ENCODE assay signal across 14 cellular contexts in the genomic region with DNA sequence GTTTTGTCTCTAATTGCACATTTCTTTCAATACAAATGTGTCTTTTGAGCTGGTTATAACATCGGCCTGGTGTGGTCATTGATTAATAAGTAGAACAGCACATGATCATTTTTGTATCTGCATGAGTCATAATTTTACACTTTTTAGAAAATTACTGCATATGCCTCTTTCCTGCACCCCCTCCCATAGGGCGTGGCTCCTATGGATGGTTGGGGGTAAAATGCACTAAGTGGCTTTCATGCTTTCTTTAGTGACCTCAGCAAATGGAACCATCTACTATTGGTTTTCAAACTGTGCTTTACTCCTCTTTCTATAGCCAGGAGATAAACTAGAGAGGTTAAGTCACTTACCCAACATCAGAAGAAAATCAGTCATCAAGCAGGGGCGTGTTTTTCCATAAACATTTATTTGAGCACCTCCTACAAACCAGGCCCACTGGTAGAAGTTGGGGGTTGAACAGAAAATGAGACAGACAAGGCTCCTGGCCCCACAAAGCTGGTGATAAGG. TPM values are rescaled to one million over a fixed set of nuclear protein-coding genes. Genes with fewer than 3 reads are reported as not detected.
DNase-seq lines count a peak whose midpoint lies in the region; ATAC-seq and TF ChIP-seq lines count a peak whose summit lies in the region.
"Had no signal": no experiment of that assay in that cellular context is flagged by ENCODE, and none has a peak within 500 bp of the region (broad histone marks: within the 10 kb centered on the region; RNA-seq: fewer than 3 reads in every experiment).

No MANE protein-coding gene starts in this region.

- H3K9me3 ChIP-seq in SJCRH30 (replicated peaks) = no peaks in the 10 kb centered on the region
- H3K9me3 ChIP-seq: esophagus squamous epithelium, left lung, SJSA1 had no signal

- H3K27me3 Mint-ChIP-seq in T-helper 1 cell treated with Interleukin-12 subunit alpha and Interleukin-12 subunit beta and Interleukin-4 antibody, amounts not matched to agents 30 μg/mL and 1 μg/mL, for 36 hours (ENCODE audit: low read depth) = no peaks in the 10 kb centered on the region
- no peaks in the 10 kb centered on the region for H3K27me3 Mint-ChIP-seq in central memory CD8-positive, alpha-beta T cell

- DNase-seq in GM12865 (ENCODE audit: low read depth) = peak; percentile 49
- DNase-seq in central memory CD8-positive, alpha-beta T cell (ENCODE audit: low spot score in 2 of 2) = no peak
- peak; percentile 36 for DNase-seq in stimulated activated CD4-positive, alpha-beta T cell treated with anti-CD3 and anti-CD28 coated beads, Interleukin-4, amount 100 ng/mL, for 1 hour
- DNase-seq in DMS153 treated with DMSO at 0.1 percent for 48 hours (lab: John Stamatoyannopoulos, UW; ENCODE audit: unreplicated experiment) = no peak
- DNase-seq in NCI-H1694 treated with DMSO at 0.1 percent for 48 hours (lab: John Stamatoyannopoulos, UW) = no peak
- DNase-seq in SJCRH30 = no peak
- DNase-seq in GM19238 (ENCODE audit: insufficient read length, low spot score) = no peak
- DNase-seq: activated gamma-delta T cell, EL, esophagus squamous epithelium, left lung, NCI-H345 had no signal

- no peak overlapping the region for H3K27ac ChIP-seq in SJCRH30
- H3K27ac ChIP-seq: SJSA1 had no signal

- H3K9me3 Mint-ChIP-seq in T-helper 1 cell treated with Interleukin-12 subunit alpha and Interleukin-12 subunit beta and Interleukin-4 antibody, amounts not matched to agents 30 μg/mL and 1 μg/mL, for 36 hours = no peaks in the 10 kb centered on the region
- H3K9me3 Mint-ChIP-seq in central memory CD8-positive, alpha-beta T cell = no peaks in the 10 kb centered on the region

- H3K27me3 ChIP-seq in SJCRH30 = no peaks in the 10 kb centered on the region
- H3K27me3 ChIP-seq: left lung, SJSA1 had no signal

- ATAC-seq in central memory CD8-positive, alpha-beta T cell (replicated peaks; ENCODE audit: extremely low read depth, poor library complexity, severe bottlenecking) = no peak
- ATAC-seq: left lung had no signal

- H3K4me3 ChIP-seq in GM12865 (ENCODE audit: low read depth, low read length) = peak overlapping the region; percentile 94
- no peak overlapping the region for H3K4me3 ChIP-seq in SJCRH30
- H3K4me3 ChIP-seq: left lung, SJSA1 had no signal

- peak overlapping the region; percentile 72 for H3K4me3 Mint-ChIP-seq in T-helper 1 cell treated with Interleukin-12 subunit alpha and Interleukin-12 subunit beta and Interleukin-4 antibody, amounts not matched to agents 30 μg/mL and 1 μg/mL, for 36 hours
- peak overlapping the region; percentile 76 for H3K4me3 Mint-ChIP-seq in central memory CD8-positive, alpha-beta T cell

- TF ChIP-seq CTCF in GM12865 (IDR thresholded peaks at IDR 0.05; ENCODE audit: insufficient read depth, low read depth, low read length, missing control alignments) = no peak

- H3K36me3 ChIP-seq in SJCRH30 = peaks cover 29% of the 10 kb centered on the region
- H3K36me3 ChIP-seq: esophagus squamous epithelium, left lung had no signal

- H3K4me1 Mint-ChIP-seq in T-helper 1 cell treated with Interleukin-12 subunit alpha and Interleukin-12 subunit beta and Interleukin-4 antibody, amounts not matched to agents 30 μg/mL and 1 μg/mL, for 36 hours (ENCODE audit: low read depth) = peaks cover 75% of the 10 kb centered on the region
- peaks cover 92% of the 10 kb centered on the region for H3K4me1 Mint-ChIP-seq in central memory CD8-positive, alpha-beta T cell

- H3K36me3 Mint-ChIP-seq in T-helper 1 cell treated with Interleukin-12 subunit alpha and Interleukin-12 subunit beta and Interleukin-4 antibody, amounts not matched to agents 30 μg/mL and 1 μg/mL, for 36 hours (ENCODE audit: low read depth) = peaks cover 40% of the 10 kb centered on the region
- peaks cover 26% of the 10 kb centered on the region for H3K36me3 Mint-ChIP-seq in central memory CD8-positive, alpha-beta T cell (ENCODE audit: insufficient read depth)

- peak overlapping the region; percentile 87 for H3K27ac Mint-ChIP-seq in T-helper 1 cell treated with Interleukin-12 subunit alpha and Interleukin-12 subunit beta and Interleukin-4 antibody, amounts not matched to agents 30 μg/mL and 1 μg/mL, for 36 hours
- peak overlapping the region; percentile 94 for H3K27ac Mint-ChIP-seq in central memory CD8-positive, alpha-beta T cell (ENCODE audit: low read depth)

- H3K4me1 ChIP-seq in SJCRH30 = peaks cover 9% of the 10 kb centered on the region; the same call in 1 of the 2 replicates

RNA-seq across cellular contexts. Expression of a gene that starts 3.8 kb away (rescaled TPM):
- total RNA-seq in SJCRH30 (2014; rRNA removed; shearing (Covaris generic)) = 385 and 408 TPM in 2 replicates

Comparison
In these comparisons a context has a peak if more than half of its experiments do, and no peak if none do; other contexts are left out.
1. DNase-seq: peak in GM12865 (single experiment) and stimulated activated CD4-positive, alpha-beta T cell treated with anti-CD3 and anti-CD28 coated beads, Interleukin-4, amount 100 ng/mL, for 1 hour (single experiment); none in central memory CD8-positive, alpha-beta T cell (0 of 2), DMS153 treated with DMSO at 0.1 percent for 48 hours (single experiment), NCI-H1694 treated with DMSO at 0.1 percent for 48 hours (single experiment), SJCRH30 (0 of 2) and GM19238 (single experiment).